Comparison of ENCODE assay signal across 17 cellular contexts in genomic region chr20:58402827-58403226, GRCh38. TPM values are rescaled to one million over a fixed set of nuclear protein-coding genes. Genes with fewer than 3 reads are reported as not detected.
A peak's percentile ranks its signal among the peaks of the same experiment; 100 is the strongest.
DNase-seq lines count a peak whose midpoint lies in the region; ATAC-seq and TF ChIP-seq lines count a peak whose summit lies in the region.
"Had no signal": no experiment of that assay in that cellular context is flagged by ENCODE, and none has a peak within 500 bp of the region (broad histone marks: within the 10 kb centered on the region; RNA-seq: fewer than 3 reads in every experiment).

No MANE protein-coding gene starts in this region.

- DNase-seq in GM12865 (ENCODE audit: low read depth) (peak; percentile 61), DMS 273 treated with DMSO at 0.1 percent for 48 hours (lab: John Stamatoyannopoulos, UW) (no peak), gastrocnemius medialis (no peak)
- no peak for DNase-seq in stimulated activated CD4-positive, alpha-beta T cell treated with anti-CD3 and anti-CD28 coated beads, Interleukin-12 subunit alpha, Interleukin-12 subunit beta, amount 100 ng/mL, for 4 hours
- DNase-seq: activated CD4-positive, alpha-beta T cell treated with anti-CD3 and anti-CD28 coated beads for 1 hour; activated T-cell treated with anti-CD3 and anti-CD28 coated beads, Interleukin-2, amount 50 U/mL, for 1 hour; DMS53; GOT3; NCI-H1436 treated with DMSO at 0.1 percent for 48 hours; NCI-H526; Peyer's patch; T-helper 1 cell had no signal

- H3K36me3 ChIP-seq in gastrocnemius medialis = no peaks in the 10 kb centered on the region
- H3K36me3 ChIP-seq: Peyer's patch had no signal

- H3K4me1 ChIP-seq in gastrocnemius medialis = peaks cover 83 to 87% of the 10 kb centered on the region in 2 donors

- in situ Hi-C loops in gastrocnemius medialis (cut with MboI; ENCODE audit: low sequenced_read_pairs in 4 of 4) = no loop called here

- intact Hi-C loops in gastrocnemius medialis (cut with DNase I; ENCODE audit: low total_unique reads) = loop anchor here (10.0 kb wide), 2 partner anchors 492 to 642 kb away; partner anchors contain the start of gene PRELID3B

- no peaks in the 10 kb centered on the region for H3K27me3 ChIP-seq in gastrocnemius medialis
- H3K27me3 ChIP-seq: Peyer's patch had no signal

- H3K9me3 ChIP-seq in gastrocnemius medialis = no peaks in the 10 kb centered on the region
- H3K9me3 ChIP-seq: Peyer's patch had no signal

- H3K4me3 ChIP-seq in GM12865 (ENCODE audit: low read depth, low read length) = peak overlapping the region; percentile 29
- H3K4me3 ChIP-seq in gastrocnemius medialis = no peak overlapping the region
- H3K4me3 ChIP-seq: K562, Peyer's patch had no signal

- TF ChIP-seq CTCF in GM12865 (IDR thresholded peaks at IDR 0.05; ENCODE audit: insufficient read depth, low read depth, low read length, missing control alignments) (no peak), gastrocnemius medialis (IDR thresholded peaks at IDR 0.05 in 4 of 5, conservative IDR thresholded peaks at IDR 0.05 in 1 of 5) (no peak)

- ATAC-seq in GM19438 (IDR thresholded peaks at IDR 0.05; ENCODE audit: low read depth, unreplicated experiment) = peak; percentile 84
- peak; percentile 79 for ATAC-seq in HG02623 (IDR thresholded peaks at IDR 0.05; ENCODE audit: unreplicated experiment)
- peak; percentile 81 for ATAC-seq in HG03521 (IDR thresholded peaks at IDR 0.05; ENCODE audit: unreplicated experiment)
- no peak for ATAC-seq in GM18861 (IDR thresholded peaks at IDR 0.05; ENCODE audit: unreplicated experiment)
- no peak for ATAC-seq in gastrocnemius medialis
- ATAC-seq: K562 had no signal

- H3K27ac ChIP-seq in gastrocnemius medialis = peak overlapping the region in 1 of 4 donors; percentile 15
- H3K27ac ChIP-seq: Peyer's patch had no signal

- TF ChIP-seq POLR2A in gastrocnemius medialis (IDR thresholded peaks at IDR 0.05) = no peak

RNA-seq across cellular contexts. Expression of gene VAPB, which starts 13.8 kb away (rescaled TPM):
- 10 to 100 TPM; 30.4 to 37.7 (median 32.8) TPM for total RNA-seq in gastrocnemius medialis

Comparison
In these comparisons a context has a peak if more than half of its experiments do, and no peak if none do; other contexts are left out.
1. ATAC-seq: peak in GM19438 (single experiment), HG02623 (single experiment) and HG03521 (single experiment); none in GM18861 (single experiment) and gastrocnemius medialis (0 of 2).